Comparison of ENCODE assay signal across 30 cellular contexts in the genomic region with DNA sequence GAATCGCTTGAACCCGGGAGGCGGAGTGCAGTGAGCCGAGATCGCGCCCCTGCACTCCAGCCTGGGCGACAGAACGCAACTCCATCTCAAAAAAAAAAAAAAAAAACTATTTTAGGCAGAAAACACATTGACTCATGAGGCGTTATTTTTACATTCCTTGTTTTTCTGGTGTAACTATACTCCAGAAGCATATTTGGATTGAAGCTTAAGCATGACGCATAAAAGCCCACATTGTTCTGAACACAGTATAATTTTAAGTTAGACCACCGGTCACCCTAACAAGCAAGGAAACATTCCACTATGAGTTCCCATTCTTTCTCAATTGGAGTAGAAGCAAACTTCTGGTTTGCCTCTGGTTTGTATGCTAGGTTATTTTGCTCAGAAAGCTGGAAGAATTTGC.
"Had no signal": no experiment of that assay in that cellular context is flagged by ENCODE, and none has a peak within 500 bp of the region (broad histone marks: within the 10 kb centered on the region; RNA-seq: fewer than 3 reads in every experiment).

No MANE protein-coding gene starts in this region.

- H3K4me3 ChIP-seq: esophagus squamous epithelium, gastrocnemius medialis, heart left ventricle, hepatocyte, lung, mucosa of descending colon, ovary, psoas muscle, sigmoid colon, suprapubic skin, thyroid gland had no signal

- H3K4me1 Mint-ChIP-seq: naive thymus-derived CD8-positive, alpha-beta T cell; stimulated activated naive CD8-positive, alpha-beta T cell treated with anti-CD3 and anti-CD28 coated beads, Interleukin-15, amount 100 ng/mL, for 72 hours had no signal

- DNase-seq: cortex of kidney; effector memory CD8-positive, alpha-beta T cell; erythroblast; esophagus squamous epithelium; foreskin fibroblast; gastrocnemius medialis; heart left ventricle; kidney; naive thymus-derived CD8-positive, alpha-beta T cell; nephron progenitor cell; nucleus accumbens; ovary; posterior cingulate gyrus; psoas muscle; right cardiac atrium; sigmoid colon; small intestine; stimulated activated CD4-positive, alpha-beta T cell treated with anti-CD3 and anti-CD28 coated beads, Interleukin-15, amount 100 ng/mL, for 24 hours; stimulated activated CD4-positive, alpha-beta T cell treated with anti-CD3 and anti-CD28 coated beads, Interleukin-2, amount 100 ng/mL, for 48 hours; stimulated activated naive CD4-positive, alpha-beta T cell; stimulated activated naive CD8-positive, alpha-beta T cell treated with anti-CD3 and anti-CD28 coated beads, Interleukin-15, amount 100 ng/mL, for 72 hours; thyroid gland had no signal

- H3K4me2 ChIP-seq: hepatocyte had no signal

- ATAC-seq: effector memory CD8-positive, alpha-beta T cell; gastrocnemius medialis; heart left ventricle; left lobe of liver; naive thymus-derived CD8-positive, alpha-beta T cell; psoas muscle; right cardiac atrium; stimulated activated naive CD8-positive, alpha-beta T cell treated with anti-CD3 and anti-CD28 coated beads, Interleukin-15, amount 100 ng/mL, for 72 hours had no signal

- H3K4me1 ChIP-seq: gastrocnemius medialis, psoas muscle had no signal

- H3K27me3 ChIP-seq: esophagus squamous epithelium, gastrocnemius medialis, heart left ventricle, hepatocyte, ovary, sigmoid colon, suprapubic skin, thyroid gland had no signal

- H3K9me3 ChIP-seq: esophagus squamous epithelium, gastrocnemius medialis, mucosa of descending colon, ovary, sigmoid colon, suprapubic skin, thyroid gland had no signal

- H2AFZ ChIP-seq: hepatocyte had no signal

- H3K9me3 Mint-ChIP-seq: effector memory CD8-positive, alpha-beta T cell; memory B cell; stimulated activated naive CD8-positive, alpha-beta T cell treated with anti-CD3 and anti-CD28 coated beads, Interleukin-15, amount 100 ng/mL, for 72 hours; type B pancreatic cell had no signal

- H3K79me2 ChIP-seq: hepatocyte had no signal

- H3K36me3 ChIP-seq: esophagus squamous epithelium, gastrocnemius medialis, heart left ventricle, ovary, sigmoid colon, suprapubic skin, thyroid gland had no signal

- H3K36me3 Mint-ChIP-seq: memory B cell; naive thymus-derived CD8-positive, alpha-beta T cell; type B pancreatic cell had no signal

- H3K27ac Mint-ChIP-seq: effector memory CD8-positive, alpha-beta T cell; memory B cell; nephron progenitor cell; type B pancreatic cell had no signal

- H3K4me3 Mint-ChIP-seq: effector memory CD8-positive, alpha-beta T cell; memory B cell; naive thymus-derived CD8-positive, alpha-beta T cell; nephron progenitor cell; stimulated activated naive CD8-positive, alpha-beta T cell treated with anti-CD3 and anti-CD28 coated beads, Interleukin-15, amount 100 ng/mL, for 72 hours; type B pancreatic cell had no signal

- H3K27ac ChIP-seq: esophagus squamous epithelium, gastrocnemius medialis, heart left ventricle, hepatocyte, ovary, psoas muscle, sigmoid colon, suprapubic skin, thyroid gland had no signal

- FAIRE-seq: endometrium, kidney, small intestine had no signal

- H3K27me3 Mint-ChIP-seq: type B pancreatic cell had no signal
